In the genomic region with DNA sequence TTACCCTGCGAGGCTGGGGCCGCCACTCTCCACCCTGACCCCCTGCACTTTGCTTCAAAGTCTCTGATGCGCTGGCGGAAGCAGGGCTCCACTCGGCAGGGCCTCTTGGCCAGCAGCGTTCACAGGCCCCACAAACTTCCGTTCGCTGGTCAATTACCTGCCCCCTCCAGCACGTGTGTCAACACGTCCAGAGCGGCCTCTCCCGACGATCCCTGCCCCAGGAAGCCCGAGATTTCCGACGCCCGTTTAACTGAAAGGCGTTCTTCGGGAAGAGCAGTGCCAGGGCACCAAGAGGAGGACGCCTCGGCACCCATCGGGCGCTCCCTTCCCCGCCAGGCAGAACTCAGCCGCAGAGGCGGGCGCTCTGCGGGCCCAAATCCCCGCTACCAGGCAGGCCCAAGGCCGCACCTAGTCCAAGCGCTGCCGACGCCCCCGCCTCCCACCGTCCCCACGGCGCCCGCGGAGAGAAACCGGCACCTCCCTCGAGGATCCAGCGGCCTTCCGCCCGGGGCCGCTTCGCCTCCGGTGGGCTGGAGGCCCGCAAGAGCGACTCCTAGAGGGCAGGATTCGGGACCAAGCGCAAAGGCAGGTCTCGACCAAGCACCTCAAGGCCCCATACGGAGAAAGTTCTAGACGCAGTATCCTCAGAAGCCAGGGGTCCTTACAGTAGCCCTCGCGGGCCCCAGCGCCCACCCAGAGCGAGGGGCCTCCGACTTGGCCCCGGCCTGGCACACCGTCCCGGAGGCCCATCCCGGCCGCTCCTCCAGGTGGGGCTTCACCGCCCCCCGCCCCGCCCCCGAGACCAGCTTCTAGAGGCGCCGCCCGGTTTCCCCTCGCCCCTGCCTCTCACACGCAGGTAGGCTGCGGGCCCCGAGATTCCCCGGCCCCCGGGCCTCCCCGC, we compare ENCODE assay signal across 8 cellular contexts. TPM values are rescaled to one million over a fixed set of nuclear protein-coding genes. Genes with fewer than 3 reads are reported as not detected.
DNase-seq lines count a peak whose midpoint lies in the region; ATAC-seq and TF ChIP-seq lines count a peak whose summit lies in the region.

No MANE protein-coding gene starts in this region.

- H3K36me3 Mint-ChIP-seq in MCF 10A (ENCODE audit: insufficient read depth, unreplicated experiment), result peaks cover 39% of the 10 kb centered on the region

- POLR2A ChIA-PET in MCF 10A (lab: Yijun Ruan, JAX), result interaction anchor here (0.6 to 1.0 kb wide), 4 partner anchors 16 to 248 kb away, joined by 3 to 4 read pairs (median 4); partner anchors contain the start of genes HCFC1 and SLC6A8

- peak overlapping the region; percentile 66 for H3K4me3 ChIP-seq in HUES6 (ENCODE audit: low read depth, low read length)
- H3K4me3 ChIP-seq in SU-DHL-6 (ENCODE audit: insufficient read depth, low read length, poor library complexity, severe bottlenecking), result peak overlapping the region; percentile 74

- no peaks in the 10 kb centered on the region for H3K27me3 Mint-ChIP-seq in MCF 10A (ENCODE audit: insufficient read depth, unreplicated experiment)

- CTCF ChIA-PET in MCF 10A (lab: Yijun Ruan, JAX), result no interaction called here

- H3K27me3 ChIP-seq in HUES6 (ENCODE audit: control insufficient read depth, insufficient read depth, low read length) (no peaks in the 10 kb centered on the region), SU-DHL-6 (ENCODE audit: low read length) (no peaks in the 10 kb centered on the region)

- H4K20me1 ChIP-seq in SU-DHL-6 (ENCODE audit: low read depth, low read length), result no peaks in the 10 kb centered on the region

- H3K9me3 ChIP-seq in HUES6 (ENCODE audit: control insufficient read depth, insufficient read depth, low read depth, low read length), result peaks cover 21% of the 10 kb centered on the region; the same call in 1 of the 2 replicates
- H3K9me3 ChIP-seq in SU-DHL-6 (ENCODE audit: insufficient read depth, low read length), result no peaks in the 10 kb centered on the region

- peak overlapping the region; percentile 22 for H2AFZ ChIP-seq in SU-DHL-6 (ENCODE audit: low read depth, low read length, severe bottlenecking)

- H3K27ac ChIP-seq in HUES6 (ENCODE audit: low read depth, low read length) (peak overlapping the region; percentile 84; the same call in 1 of the 2 replicates), SU-DHL-6 (ENCODE audit: low read depth, low read length) (peak overlapping the region; percentile 45)

- intact Hi-C loops in MCF 10A (cut with micrococcal nuclease), result loop anchor here (2.0 kb wide), 1 partner anchor 71 kb away; the partner anchor contains the start of genes IDH3G and SSR4
- intact Hi-C loops in left colon (cut with DNase I, micrococcal nuclease), result no loop called here

- H3K27ac Mint-ChIP-seq in MCF 10A (ENCODE audit: low read depth, unreplicated experiment), result peak overlapping the region; percentile 79

- H3K36me3 ChIP-seq in HUES6 (ENCODE audit: control insufficient read depth, insufficient read depth, low read length) (peaks cover 36% of the 10 kb centered on the region), SU-DHL-6 (ENCODE audit: low read length) (no peaks in the 10 kb centered on the region)

- H3K9me2 ChIP-seq in SU-DHL-6 (replicated peaks; ENCODE audit: insufficient read depth, low read length), result no peaks in the 10 kb centered on the region

- peaks cover 39% of the 10 kb centered on the region for H3K4me1 ChIP-seq in HUES6 (ENCODE audit: control insufficient read depth, insufficient read depth, low read length)

- peak overlapping the region; percentile 86 for H3K9ac ChIP-seq in HUES6 (ENCODE audit: low read length)
- peak overlapping the region; percentile 72 for H3K9ac ChIP-seq in SU-DHL-6 (ENCODE audit: low read length)

- H3K79me2 ChIP-seq in SU-DHL-6 (ENCODE audit: insufficient read depth, low read length), result peaks cover 19% of the 10 kb centered on the region

- H3K4me1 Mint-ChIP-seq in MCF 10A (ENCODE audit: insufficient read depth, unreplicated experiment), result peaks cover 19% of the 10 kb centered on the region

- peak overlapping the region; percentile 82 for H3K4me3 Mint-ChIP-seq in MCF 10A (ENCODE audit: unreplicated experiment)

- BruUV-seq in MCF 10A (replicated peaks; lab: Mats Ljungman, UMichigan), result no TSS peak

- DNase-seq in EH (ENCODE audit: low read depth), result peak; percentile 51
- peak; percentile 54 for DNase-seq in MCF 10A (ENCODE audit: unreplicated experiment)
- DNase-seq in left colon, result peak; percentile 58 to 63
- peak; percentile 13 for DNase-seq in stimulated activated CD8-positive, alpha-beta memory T cell treated with anti-CD3 and anti-CD28 coated beads, Interleukin-15, amount 100 ng/mL, for 1 hour (ENCODE audit: low read depth)
- no peak for DNase-seq in NCI-H187 (lab: John Stamatoyannopoulos, UW)

- no peaks in the 10 kb centered on the region for H3F3A ChIP-seq in SU-DHL-6 (ENCODE audit: insufficient read depth)

- TF ChIP-seq CTCF in SU-DHL-6 (IDR thresholded peaks at IDR 0.05; ENCODE audit: insufficient read depth, low read length, poor library complexity, severe bottlenecking) (peak; percentile 32), MCF 10A (IDR thresholded peaks at IDR 0.05; ENCODE audit: unreplicated experiment) (no peak)

- ATAC-seq in GM21526 (IDR thresholded peaks at IDR 0.05; ENCODE audit: low FRiP score, unreplicated experiment) (peak; percentile 38), left colon (peak; percentile 31)

- peak overlapping the region; percentile 65 for H3K4me2 ChIP-seq in SU-DHL-6 (ENCODE audit: low read depth, low read length, poor library complexity, severe bottlenecking)

- no peaks in the 10 kb centered on the region for H3K9me3 Mint-ChIP-seq in MCF 10A (ENCODE audit: unreplicated experiment)

RNA-seq across cellular contexts. Expression of gene BCAP31, which starts 0.6 kb away (rescaled TPM):
- total RNA-seq in MCF 10A (2022) (197 and 203 TPM in 2 replicates), left colon (100 to 1,000 TPM; 200 to 203 TPM)

RNA-seq across cellular contexts. Expression of gene ABCD1, which starts 1.1 kb away (rescaled TPM):
- total RNA-seq in MCF 10A (2022) (3.5 and 4.1 TPM in 2 replicates), left colon (10 to 100 TPM; 15.1 to 15.9 TPM)

RNA-seq across cellular contexts. Expression of gene SLC6A8, which starts 35.9 kb away (rescaled TPM):
- 59.9 and 66.6 TPM in 2 replicates for total RNA-seq in MCF 10A (2022)
- 100 to 1,000 TPM; 170 to 270 TPM for total RNA-seq in left colon

RNA-seq across cellular contexts. Expression of gene PLXNB3, which starts 40.4 kb away (rescaled TPM):
- total RNA-seq in MCF 10A (2022) (7.2 and 13.5 TPM in 2 replicates), left colon (1 to 10 TPM; 1.0 to 5.4 TPM)

RNA-seq across cellular contexts. Expression of gene PNCK, which starts 50.0 kb away (rescaled TPM):
- total RNA-seq in MCF 10A (2022), result not detected in 2 replicates
- 10 to 100 TPM in 1 of 2 donors, 1 to 10 TPM in 1; 1.1 to 14.2 TPM for total RNA-seq in left colon

Comparison
In these comparisons a context has a peak if more than half of its experiments do, and no peak if none do; other contexts are left out.
1. DNase-seq: peak in EH (single experiment), MCF 10A (single experiment), left colon (2 of 2) and stimulated activated CD8-positive, alpha-beta memory T cell treated with anti-CD3 and anti-CD28 coated beads, Interleukin-15, amount 100 ng/mL, for 1 hour (single experiment); none in NCI-H187 (0 of 2).